Comparison of ENCODE assay signal across 2 cellular contexts in genomic region chr4:158209825-158210807, GRCh38.
TF ChIP-seq lines count a peak whose summit lies in the region.

Gene TMEM144 (plus strand): TSS chr4:158210486. CDS start chr4:158212668, 2,182 bp downstream.

TF ChIP-seq in HEK293, 187 proteins besides CTCF, POLR2A, EP300 and RAD21 (continued from another document and continues in another):
- TF ChIP-seq EGR2 (tag by site-specific recombination; IDR thresholded peaks at IDR 0.05; ENCODE audit: low read depth), result peak; percentile 69
- TF ChIP-seq ZNF501 (tag by site-specific recombination; IDR thresholded peaks at IDR 0.05), result no peak
- no peak for TF ChIP-seq ZNF175 (tag by site-specific recombination; IDR thresholded peaks at IDR 0.05)
- peak; percentile 79 for TF ChIP-seq PATZ1 (tag by site-specific recombination; IDR thresholded peaks at IDR 0.05)
- no peak for TF ChIP-seq ZNF639 (tag by site-specific recombination; IDR thresholded peaks at IDR 0.05)
- TF ChIP-seq ZNF514 (tag by site-specific recombination; IDR thresholded peaks at IDR 0.05), result no peak
- TF ChIP-seq ZNF362 (tag by site-specific recombination; IDR thresholded peaks at IDR 0.05), result no peak
- TF ChIP-seq ZNF48 (tag by site-specific recombination; IDR thresholded peaks at IDR 0.05), result no peak
- no peak for TF ChIP-seq ZSCAN16 (tag by site-specific recombination; IDR thresholded peaks at IDR 0.05)
- TF ChIP-seq ZNF391 (tag by site-specific recombination; IDR thresholded peaks at IDR 0.05; ENCODE audit: borderline replicate concordance, low read depth), result no peak
- TF ChIP-seq ZFHX2 (tag by site-specific recombination; conservative IDR thresholded peaks at IDR 0.05), result peak; percentile 79
- TF ChIP-seq SP3 (tag by site-specific recombination; IDR thresholded peaks at IDR 0.05), result peak; percentile 71
- no peak for TF ChIP-seq ZNF560 (tag by site-specific recombination; IDR thresholded peaks at IDR 0.05; ENCODE audit: borderline replicate concordance)
- no peak for TF ChIP-seq OVOL3 (tag by site-specific recombination; IDR thresholded peaks at IDR 0.05)
- no peak for TF ChIP-seq TCF7L2 (IDR thresholded peaks at IDR 0.05; ENCODE audit: borderline replicate concordance, low read depth, low read length)
- TF ChIP-seq SP7 (tag by site-specific recombination; IDR thresholded peaks at IDR 0.05), result no peak
- no peak for TF ChIP-seq SCRT2 (tag by site-specific recombination; IDR thresholded peaks at IDR 0.05)
- peak; percentile 66; the same call in 1 of the 2 replicates for TF ChIP-seq ZNF76 (tag by site-specific recombination; IDR thresholded peaks at IDR 0.05; ENCODE audit: borderline replicate concordance, low read depth)
- TF ChIP-seq ZNF324 (tag by site-specific recombination; IDR thresholded peaks at IDR 0.05), result no peak
- TF ChIP-seq ZNF664 (tag by site-specific recombination; IDR thresholded peaks at IDR 0.05), result no peak
- TF ChIP-seq ZNF549 (tag by site-specific recombination; IDR thresholded peaks at IDR 0.05), result no peak
- no peak for TF ChIP-seq ZNF138 (tag by site-specific recombination; IDR thresholded peaks at IDR 0.05; ENCODE audit: borderline replicate concordance)
- TF ChIP-seq ELK4 (IDR thresholded peaks at IDR 0.05; ENCODE audit: borderline replicate concordance, low read depth, low read length), result no peak
- TF ChIP-seq ZNF610 (tag by site-specific recombination; IDR thresholded peaks at IDR 0.05; ENCODE audit: borderline replicate concordance), result no peak
- TF ChIP-seq ZNF544 (tag by site-specific recombination; IDR thresholded peaks at IDR 0.05), result no peak
- TF ChIP-seq HOXA7 (CRISPR knock-in tag; IDR thresholded peaks at IDR 0.05; ENCODE audit: borderline replicate concordance), result no peak
- peak; percentile 53 for TF ChIP-seq GLIS2 (tag by site-specific recombination; IDR thresholded peaks at IDR 0.05)
- TF ChIP-seq ZNF423 (tag by site-specific recombination; IDR thresholded peaks at IDR 0.05), result no peak
- peak; percentile 53; the same call in 1 of the 2 replicates for TF ChIP-seq ZBTB17 (tag by site-specific recombination; IDR thresholded peaks at IDR 0.05)
- no peak for TF ChIP-seq GLI2 (tag by site-specific recombination; IDR thresholded peaks at IDR 0.05; ENCODE audit: borderline replicate concordance, low read depth)
- TF ChIP-seq ZNF404 (tag by site-specific recombination; IDR thresholded peaks at IDR 0.05), result no peak
- no peak for TF ChIP-seq ZNF394 (tag by site-specific recombination; IDR thresholded peaks at IDR 0.05; ENCODE audit: borderline replicate concordance)

TF ChIP-seq in H1, 55 proteins besides CTCF, POLR2A, EP300 and RAD21 (continued from another document):
- peak; percentile 68 for TF ChIP-seq TAF1 (IDR thresholded peaks at IDR 0.05; ENCODE audit: low read depth, low read length)
- TF ChIP-seq JUND (IDR thresholded peaks at IDR 0.05; ENCODE audit: low read length), result peak; percentile 72
TF ChIP-seq in H1: peak in this region for 15.
